In genomic region chr1:201921952-201922558, GRCh38 we compare ENCODE assay signal across 21 cellular contexts. TPM values are rescaled to one million over a fixed set of nuclear protein-coding genes. Genes with fewer than 3 reads are reported as not detected.
DNase-seq lines count a peak whose midpoint lies in the region; ATAC-seq and TF ChIP-seq lines count a peak whose summit lies in the region.
"Had no signal": no experiment of that assay in that cellular context is flagged by ENCODE, and none has a peak within 500 bp of the region (broad histone marks: within the 10 kb centered on the region; RNA-seq: fewer than 3 reads in every experiment).

No MANE protein-coding gene starts in this region.

- H3K4me3 Mint-ChIP-seq in GM23338 (no peak overlapping the region), endodermal cell (no peak overlapping the region)
- H3K4me3 Mint-ChIP-seq: H9 had no signal

- no TSS peak for BruUV-seq in PC-9 (replicated peaks; lab: Mats Ljungman, UMichigan)

- H3K27me3 ChIP-seq in GM23338 (ENCODE audit: insufficient read depth) (no peaks in the 10 kb centered on the region), PC-9 (ENCODE audit: insufficient read depth, low read depth) (no peaks in the 10 kb centered on the region), endodermal cell (ENCODE audit: control insufficient read depth, insufficient read depth, low read length, poor library complexity, severe bottlenecking) (no peaks in the 10 kb centered on the region), stomach smooth muscle (ENCODE audit: control insufficient read depth in 1 of 2, insufficient read depth in 2 of 2, low read length in 2 of 2) (no peaks in the 10 kb centered on the region), foreskin keratinocyte (no peaks in the 10 kb centered on the region)
- H3K27me3 ChIP-seq: Peyer's patch had no signal

- no peak for DNase-seq in GM23338 (ENCODE audit: low spot score)
- no peak for DNase-seq in PC-9
- DNase-seq in endodermal cell = no peak
- no peak for DNase-seq in NK-92 (lab: John Stamatoyannopoulos, UW; ENCODE audit: unreplicated experiment)
- no peak for DNase-seq in foreskin keratinocyte
- DNase-seq in NCI-H146 (lab: John Stamatoyannopoulos, UW) = no peak
- DNase-seq: C1 segment of cervical spinal cord, DMS 273 treated with DMSO at 0.1 percent for 48 hours, H9, Kasumi-1, NCI-H1105, NCI-H187, NCI-H510A, NCI-H82, Peyer's patch had no signal

- H3K4me3 ChIP-seq in GM23338 (no peak overlapping the region), PC-9 (no peak overlapping the region), endodermal cell (ENCODE audit: low read length) (no peak overlapping the region), stomach smooth muscle (ENCODE audit: low read length in 2 of 2) (no peak overlapping the region)
- H3K4me3 ChIP-seq: Peyer's patch, SK-N-MC had no signal

- H4K20me1 ChIP-seq in GM23338 (replicated peaks; ENCODE audit: insufficient read depth) (no peaks in the 10 kb centered on the region), PC-9 (ENCODE audit: insufficient read depth) (no peaks in the 10 kb centered on the region)

- H3K9me3 Mint-ChIP-seq in GM23338 (no peaks in the 10 kb centered on the region), endodermal cell (no peaks in the 10 kb centered on the region)
- H3K9me3 Mint-ChIP-seq: H9 had no signal

- H3K4me1 ChIP-seq in GM23338 (ENCODE audit: insufficient read depth) (no peaks in the 10 kb centered on the region), PC-9 (replicated peaks; ENCODE audit: insufficient read depth) (peaks cover 26% of the 10 kb centered on the region), endodermal cell (ENCODE audit: control insufficient read depth, insufficient read depth, low read length) (no peaks in the 10 kb centered on the region), stomach smooth muscle (ENCODE audit: control insufficient read depth, insufficient read depth, low read length) (peaks cover 70% of the 10 kb centered on the region), foreskin keratinocyte (peaks cover 4% of the 10 kb centered on the region)

- no peak overlapping the region for H3K9ac ChIP-seq in endodermal cell (ENCODE audit: extremely low read depth, low read length, poor library complexity, severe bottlenecking)
- H3K9ac ChIP-seq in stomach smooth muscle (ENCODE audit: low read length in 2 of 2) = no peak overlapping the region

- intact Hi-C loops in PC-9 (cut with micrococcal nuclease; ENCODE audit: unreplicated experiment) = no loop called here

- TF ChIP-seq CTCF in GM23338 (conservative IDR thresholded peaks at IDR 0.05; ENCODE audit: low read depth in 2 of 2) = no peak
- TF ChIP-seq CTCF in PC-9 (conservative IDR thresholded peaks at IDR 0.05) = no peak
- no peak for TF ChIP-seq CTCF in endodermal cell (conservative IDR thresholded peaks at IDR 0.05)
- TF ChIP-seq CTCF in foreskin keratinocyte (conservative IDR thresholded peaks at IDR 0.05) = no peak

- H3K27me3 Mint-ChIP-seq in GM23338 (ENCODE audit: insufficient read depth, low read depth, poor library complexity) (no peaks in the 10 kb centered on the region), endodermal cell (ENCODE audit: insufficient read depth) (no peaks in the 10 kb centered on the region)

- H3K36me3 ChIP-seq in GM23338 (ENCODE audit: insufficient read depth) (no peaks in the 10 kb centered on the region), PC-9 (ENCODE audit: low read depth) (no peaks in the 10 kb centered on the region), endodermal cell (ENCODE audit: control insufficient read depth, insufficient read depth, low read length) (no peaks in the 10 kb centered on the region), stomach smooth muscle (ENCODE audit: control insufficient read depth in 2 of 2, insufficient read depth in 2 of 2, low read length in 2 of 2) (peaks cover 13 to 18% of the 10 kb centered on the region in 2 donors)
- H3K36me3 ChIP-seq: Peyer's patch had no signal

- H3F3A ChIP-seq in GM23338 (replicated peaks; ENCODE audit: low read depth) = no peaks in the 10 kb centered on the region
- peaks cover 16% of the 10 kb centered on the region; the same call in 1 of the 2 replicates for H3F3A ChIP-seq in PC-9 (ENCODE audit: insufficient read depth, low read depth)

- no peak overlapping the region for H2AFZ ChIP-seq in GM23338
- H2AFZ ChIP-seq in PC-9 = peak overlapping the region; percentile 67; the same call in 1 of the 2 replicates

- ATAC-seq in GM23338 (no peak), HG03354 (IDR thresholded peaks at IDR 0.05; ENCODE audit: poor library complexity, severe bottlenecking, unreplicated experiment) (no peak), foreskin keratinocyte (no peak)
- ATAC-seq: Right ventricle myocardium inferior had no signal

- H3K79me2 ChIP-seq in GM23338 (replicated peaks; ENCODE audit: insufficient read depth) = no peaks in the 10 kb centered on the region
- H3K79me2 ChIP-seq in PC-9 (ENCODE audit: low read depth) = no peaks in the 10 kb centered on the region

- no peak overlapping the region for H3K27ac ChIP-seq in GM23338 (ENCODE audit: low read depth)
- H3K27ac ChIP-seq in PC-9 = peak overlapping the region; percentile 30; the same call in 1 of the 2 replicates
- no peak overlapping the region for H3K27ac ChIP-seq in endodermal cell (ENCODE audit: low read depth, low read length)
- peak overlapping the region; percentile 97 for H3K27ac ChIP-seq in stomach smooth muscle (ENCODE audit: low read length)
- H3K27ac ChIP-seq in foreskin keratinocyte = no peak overlapping the region
- H3K27ac ChIP-seq: SK-N-MC had no signal

- CTCF ChIA-PET in PC-9 (lab: Charles Lee) = no interaction called here

- H3K9me3 ChIP-seq in PC-9 (ENCODE audit: insufficient read depth, low read depth) (no peaks in the 10 kb centered on the region), endodermal cell (ENCODE audit: control insufficient read depth, low read length) (no peaks in the 10 kb centered on the region), stomach smooth muscle (ENCODE audit: control insufficient read depth in 2 of 2, low read length in 2 of 2) (no peaks in the 10 kb centered on the region)
- H3K9me3 ChIP-seq: Peyer's patch had no signal

- H3K4me1 Mint-ChIP-seq in GM23338 (no peaks in the 10 kb centered on the region; the same call in 1 of the 3 replicates), endodermal cell (no peaks in the 10 kb centered on the region)

- H3K4me2 ChIP-seq in GM23338 = no peak overlapping the region
- H3K4me2 ChIP-seq in PC-9 = no peak overlapping the region

- POLR2A ChIA-PET in PC-9 (lab: Charles Lee; ENCODE audit: unreplicated experiment) = no interaction called here

- H3K27ac Mint-ChIP-seq in GM23338 (peak overlapping the region; percentile 20; the same call in 1 of the 2 replicates), endodermal cell (peak overlapping the region; percentile 12)
- H3K27ac Mint-ChIP-seq: H9 had no signal

- WGBS in endodermal cell (ENCODE audit: insufficient coverage in 1 of 2, insufficient read length in 1 of 2), 2 experiments = 96 to 100% methylated on average over 1 to 3 of the region's 3 CpGs

- H3K9me2 ChIP-seq in GM23338 (ENCODE audit: insufficient read depth) (no peaks in the 10 kb centered on the region), PC-9 (ENCODE audit: insufficient read depth) (no peaks in the 10 kb centered on the region)

- H3K36me3 Mint-ChIP-seq in GM23338 (ENCODE audit: low read depth) = no peaks in the 10 kb centered on the region
- H3K36me3 Mint-ChIP-seq in endodermal cell (ENCODE audit: low read depth) = no peaks in the 10 kb centered on the region

TF ChIP-seq in GM23338, 12 proteins besides CTCF, POLR2A, EP300 and RAD21:
- TF ChIP-seq NANOG (IDR thresholded peaks at IDR 0.05; ENCODE audit: borderline replicate concordance) (no peak), POLR2AphosphoS5 (IDR thresholded peaks at IDR 0.05; ENCODE audit: low read depth) (no peak), ZNF114 (CRISPR knock-in tag; IDR thresholded peaks at IDR 0.05) (no peak), EZH2 (IDR thresholded peaks at IDR 0.05; ENCODE audit: low read depth, unreplicated experiment) (no peak), CREB1 (CRISPR knock-in tag; IDR thresholded peaks at IDR 0.05; ENCODE audit: low read depth) (no peak), STAT1 (IDR thresholded peaks at IDR 0.05; ENCODE audit: unreplicated experiment) (no peak), JUNB (IDR thresholded peaks at IDR 0.05; ENCODE audit: unreplicated experiment) (no peak)

RNA-seq across cellular contexts. Expression of gene LMOD1, which starts 24.3 kb away (rescaled TPM):
- total RNA-seq in GM23338 (2014; rRNA removed; shearing (Covaris generic)) = 0.82 and 1.7 TPM in 2 replicates
- polyA plus RNA-seq in GM23338 (2016; fragmentation: Nextera tagmentation; extraction: Ambion mirVana) = 0.74 and 1.0 TPM in 2 replicates
- total RNA-seq in PC-9 (2021) = 0.53 and 0.74 TPM in 2 replicates
- total RNA-seq in endodermal cell = under 1 TPM; 0.31 to 0.60 TPM
- polyA plus RNA-seq in endodermal cell (2013, experiment 1 of 2) = 1.5 TPM
- polyA plus RNA-seq in endodermal cell (2013, experiment 2 of 2) = 1.6 TPM
- total RNA-seq in foreskin keratinocyte = not detected in 2 replicates
- 0.01 TPM in 1 of 2 replicates, not detected in the other for polyA plus RNA-seq in foreskin keratinocyte
- total RNA-seq: A673, Daoy had no signal

RNA-seq across cellular contexts. Expression of gene TIMM17A, which starts 33.2 kb away (rescaled TPM):
- 38.5 and 45.9 TPM in 2 replicates for total RNA-seq in GM23338 (2014; rRNA removed; shearing (Covaris generic))
- polyA plus RNA-seq in GM23338 (2016; fragmentation: Nextera tagmentation; extraction: Ambion mirVana) = 53.4 and 60.0 TPM in 2 replicates
- 55.7 and 60.4 TPM in 2 replicates for total RNA-seq in PC-9 (2021)
- total RNA-seq in endodermal cell = 10 to 100 TPM; 41.7 to 47.4 TPM
- polyA plus RNA-seq in endodermal cell (2013, experiment 1 of 2) = 47.7 TPM
- polyA plus RNA-seq in endodermal cell (2013, experiment 2 of 2) = 46.4 TPM
- total RNA-seq in foreskin keratinocyte = 63.6 and 66.4 TPM in 2 replicates
- 73.5 TPM in 2 replicates for polyA plus RNA-seq in foreskin keratinocyte

RNA-seq across cellular contexts. Expression of gene SHISA4, which starts 33.4 kb away (rescaled TPM):
- 3.8 and 9.2 TPM in 2 replicates for total RNA-seq in GM23338 (2014; rRNA removed; shearing (Covaris generic))
- polyA plus RNA-seq in GM23338 (2016; fragmentation: Nextera tagmentation; extraction: Ambion mirVana) (5.4 and 8.0 TPM in 2 replicates), foreskin keratinocyte (3.8 and 7.6 TPM in 2 replicates)
- total RNA-seq in PC-9 (2021) (22.4 and 28.6 TPM in 2 replicates), endodermal cell (1 to 10 TPM; 5.8 to 7.3 TPM), foreskin keratinocyte (2.4 and 3.8 TPM in 2 replicates)
- 12.7 TPM for polyA plus RNA-seq in endodermal cell (2013, experiment 1 of 2)
- 11.1 TPM for polyA plus RNA-seq in endodermal cell (2013, experiment 2 of 2)

Comparison
In these comparisons a context has a peak if more than half of its experiments do, and no peak if none do; other contexts are left out.
1. H3K27ac ChIP-seq: peak in PC-9 (single experiment) and stomach smooth muscle (single experiment); none in GM23338 (single experiment), endodermal cell (single experiment) and foreskin keratinocyte (single experiment).